18 cellular contexts compared by ENCODE assay signal in genomic region chr5:34564706-34565235, GRCh38.
DNase-seq lines count a peak whose midpoint lies in the region; ATAC-seq and TF ChIP-seq lines count a peak whose summit lies in the region.
"Had no signal": no experiment of that assay in that cellular context is flagged by ENCODE, and none has a peak within 500 bp of the region (broad histone marks: within the 10 kb centered on the region; RNA-seq: fewer than 3 reads in every experiment).

No MANE protein-coding gene starts in this region.

- no peak overlapping the region for H3K9ac ChIP-seq in Karpas-422 (ENCODE audit: low read length)
- H3K9ac ChIP-seq: GM23248 had no signal

- 57 to 70% (median 66%) methylated on average over 14 to 15 of the region's 15 CpGs for WGBS in heart left ventricle, 4 donors
- WGBS in aorta, 2 donors = 86 to 88% methylated on average over 15 of the region's 15 CpGs

- no peak overlapping the region for H3K4me3 Mint-ChIP-seq in glutamatergic neuron (ENCODE audit: unreplicated experiment)
- H3K4me3 Mint-ChIP-seq: CD4-positive, alpha-beta T cell had no signal

- no peak for TF ChIP-seq CTCF in heart left ventricle (IDR thresholded peaks at IDR 0.05)
- no peak for TF ChIP-seq CTCF in fibroblast of pulmonary artery (IDR thresholded peaks at IDR 0.05; ENCODE audit: low read length, missing control alignments)
- no peak for TF ChIP-seq CTCF in osteoblast (IDR thresholded peaks at IDR 0.05; ENCODE audit: extremely low read depth, low read depth, low read length)
- TF ChIP-seq CTCF in glutamatergic neuron (IDR thresholded peaks at IDR 0.05; ENCODE audit: partially characterized antibody, unreplicated experiment) = no peak

- no peaks in the 10 kb centered on the region for H3K9me2 ChIP-seq in Karpas-422 (replicated peaks; ENCODE audit: insufficient read depth, low read length)

- no peak overlapping the region for H3K27ac Mint-ChIP-seq in glutamatergic neuron (ENCODE audit: unreplicated experiment)
- H3K27ac Mint-ChIP-seq: activated naive CD4-positive, alpha-beta T cell treated with anti-CD3 and anti-CD28 coated beads, Interleukin-2, amount 50 U/mL, for 72 hours; CD4-positive, alpha-beta T cell had no signal

- H3K79me2 ChIP-seq in osteoblast (ENCODE audit: insufficient read depth, low read length) (no peaks in the 10 kb centered on the region), Karpas-422 (ENCODE audit: low read length) (no peaks in the 10 kb centered on the region)

- peak in 3 of 5 donors; percentile 36 to 45 (median 42) for DNase-seq in heart left ventricle
- DNase-seq in Right ventricle myocardium inferior (ENCODE audit: missing footprints) = no peak
- DNase-seq in fibroblast of pulmonary artery (ENCODE audit: low read depth) = peak; percentile 52
- peak; percentile 67 for DNase-seq in osteoblast (ENCODE audit: insufficient read length, low spot score, missing footprints)
- peak in 1 of 2 donors; percentile 77 for DNase-seq in aorta
- DNase-seq in Karpas-422 = no peak
- DNase-seq in glutamatergic neuron = no peak
- DNase-seq: activated CD4-positive, alpha-beta T cell treated with anti-CD3 and anti-CD28 coated beads for 48 hours; caudate nucleus; CD4-positive, alpha-beta T cell; EL; GM23248; NCI-H1694 treated with DMSO at 0.1 percent for 48 hours; NCI-H510A had no signal

- no peaks in the 10 kb centered on the region for H3K36me3 ChIP-seq in heart left ventricle
- no peaks in the 10 kb centered on the region for H3K36me3 ChIP-seq in osteoblast (ENCODE audit: insufficient read depth, low read length)
- no peaks in the 10 kb centered on the region for H3K36me3 ChIP-seq in aorta (ENCODE audit: control insufficient read depth in 1 of 2, insufficient read depth in 2 of 2, low read length in 1 of 2)
- no peaks in the 10 kb centered on the region for H3K36me3 ChIP-seq in Karpas-422 (ENCODE audit: insufficient read depth, low read length)
- H3K36me3 ChIP-seq: SJSA1 had no signal

- H3K27ac ChIP-seq in heart left ventricle = peak overlapping the region in 8 of 12 donors; percentile 8 to 83 (median 59)
- peak overlapping the region; percentile 87 for H3K27ac ChIP-seq in osteoblast (ENCODE audit: low read depth, low read length)
- H3K27ac ChIP-seq in aorta (ENCODE audit: low read depth in 1 of 2, low read length in 2 of 2) = no peak overlapping the region
- H3K27ac ChIP-seq in Karpas-422 (ENCODE audit: low read length) = no peak overlapping the region
- H3K27ac ChIP-seq: GM23248, psoas muscle, SJSA1 had no signal

- no peaks in the 10 kb centered on the region for H3K36me3 Mint-ChIP-seq in glutamatergic neuron (ENCODE audit: unreplicated experiment)
- H3K36me3 Mint-ChIP-seq: activated naive CD4-positive, alpha-beta T cell treated with anti-CD3 and anti-CD28 coated beads, Interleukin-2, amount 50 U/mL, for 72 hours had no signal

- H3K9me3 ChIP-seq in heart left ventricle (no peaks in the 10 kb centered on the region), osteoblast (ENCODE audit: low read depth, low read length) (no peaks in the 10 kb centered on the region), aorta (ENCODE audit: control insufficient read depth, low read length) (no peaks in the 10 kb centered on the region), Karpas-422 (ENCODE audit: low read length) (no peaks in the 10 kb centered on the region)
- H3K9me3 ChIP-seq: psoas muscle, SJSA1 had no signal

- peaks cover 3% of the 10 kb centered on the region for H3K27me3 Mint-ChIP-seq in glutamatergic neuron (ENCODE audit: unreplicated experiment)
- H3K27me3 Mint-ChIP-seq: CD4-positive, alpha-beta T cell had no signal

- intact Hi-C loops in heart left ventricle (cut with DNase I) (no loop called here), Right ventricle myocardium inferior (cut with DNase I) (no loop called here), aorta (cut with DNase I) (no loop called here)

- peak overlapping the region in 1 of 12 donors; percentile 11 for H3K4me3 ChIP-seq in heart left ventricle
- no peak overlapping the region for H3K4me3 ChIP-seq in fibroblast of pulmonary artery (replicated peaks; ENCODE audit: low read depth, low read length)
- H3K4me3 ChIP-seq in osteoblast (ENCODE audit: insufficient read depth, low read length) = no peak overlapping the region
- no peak overlapping the region for H3K4me3 ChIP-seq in aorta (ENCODE audit: low read length in 2 of 2)
- H3K4me3 ChIP-seq in Karpas-422 (ENCODE audit: low read length) = no peak overlapping the region
- H3K4me3 ChIP-seq: GM23248, psoas muscle, SJSA1 had no signal

- H3K27me3 ChIP-seq in heart left ventricle (no peaks in the 10 kb centered on the region), osteoblast (ENCODE audit: insufficient read depth, low read length) (no peaks in the 10 kb centered on the region), aorta (ENCODE audit: control insufficient read depth in 1 of 2, insufficient read depth in 2 of 2, low read length in 1 of 2) (no peaks in the 10 kb centered on the region), Karpas-422 (ENCODE audit: low read length) (no peaks in the 10 kb centered on the region)
- H3K27me3 ChIP-seq: SJSA1 had no signal

- H3K4me2 ChIP-seq in osteoblast (ENCODE audit: insufficient read depth, low read length) (peak overlapping the region; percentile 72), Karpas-422 (ENCODE audit: low read depth, low read length, poor library complexity, severe bottlenecking) (no peak overlapping the region)

- H2AFZ ChIP-seq in osteoblast (ENCODE audit: low read length) = peak overlapping the region; percentile 64
- H2AFZ ChIP-seq in Karpas-422 (ENCODE audit: low read length) = no peak overlapping the region
- H2AFZ ChIP-seq: GM23248 had no signal

- no peak for TF ChIP-seq POLR2A in heart left ventricle (IDR thresholded peaks at IDR 0.05)

- no peaks in the 10 kb centered on the region for H3K9me3 Mint-ChIP-seq in glutamatergic neuron (ENCODE audit: unreplicated experiment)
- H3K9me3 Mint-ChIP-seq: activated naive CD4-positive, alpha-beta T cell treated with anti-CD3 and anti-CD28 coated beads, Interleukin-2, amount 50 U/mL, for 72 hours; CD4-positive, alpha-beta T cell had no signal

- peak; percentile 58 to 93 (median 80) for ATAC-seq in heart left ventricle
- ATAC-seq in Right ventricle myocardium inferior = no peak
- peak; percentile 23 for ATAC-seq in aorta (ENCODE audit: low FRiP score)
- ATAC-seq in HG02759 (IDR thresholded peaks at IDR 0.05; ENCODE audit: unreplicated experiment) = no peak
- ATAC-seq: activated naive CD4-positive, alpha-beta T cell treated with anti-CD3 and anti-CD28 coated beads, Interleukin-2, amount 50 U/mL, for 72 hours had no signal

- no peaks in the 10 kb centered on the region for H3K4me1 Mint-ChIP-seq in glutamatergic neuron (ENCODE audit: low read depth, unreplicated experiment)

- peaks cover 0 to 22% (median 9%) of the 10 kb centered on the region in 12 donors for H3K4me1 ChIP-seq in heart left ventricle
- peaks cover 23% of the 10 kb centered on the region for H3K4me1 ChIP-seq in osteoblast (ENCODE audit: insufficient read depth, low read length)
- no peaks in the 10 kb centered on the region for H3K4me1 ChIP-seq in aorta (ENCODE audit: control insufficient read depth in 1 of 2, insufficient read depth in 2 of 2, low read length in 2 of 2)
- H3K4me1 ChIP-seq in Karpas-422 (ENCODE audit: low read length) = no peaks in the 10 kb centered on the region
- H3K4me1 ChIP-seq: psoas muscle, SJSA1 had no signal

- H4K20me1 ChIP-seq in osteoblast (ENCODE audit: insufficient read depth, low read length) = no peaks in the 10 kb centered on the region
- no peaks in the 10 kb centered on the region for H4K20me1 ChIP-seq in Karpas-422 (ENCODE audit: insufficient read depth, low read depth, low read length)

Comparison
In these comparisons a context has a peak if more than half of its experiments do, and no peak if none do; other contexts are left out.
1. ATAC-seq: peak in heart left ventricle (4 of 4) and aorta (single experiment); none in Right ventricle myocardium inferior (single experiment) and HG02759 (single experiment).
2. DNase-seq: peak in heart left ventricle (3 of 5), fibroblast of pulmonary artery (single experiment) and osteoblast (single experiment); none in Right ventricle myocardium inferior (single experiment), Karpas-422 (single experiment) and glutamatergic neuron (single experiment).
3. H3K27ac ChIP-seq: peak in heart left ventricle (8 of 12) and osteoblast (single experiment); none in aorta (0 of 2) and Karpas-422 (single experiment).